In genomic region chr3:147616998-147617619, GRCh38 we compare ENCODE assay signal across 9 cellular contexts.
DNase-seq lines count a peak whose midpoint lies in the region; ATAC-seq and TF ChIP-seq lines count a peak whose summit lies in the region.
"Had no signal": no experiment of that assay in that cellular context is flagged by ENCODE, and none has a peak within 500 bp of the region (broad histone marks: within the 10 kb centered on the region; RNA-seq: fewer than 3 reads in every experiment).

No MANE protein-coding gene starts in this region.

- peak; percentile 79 for TF ChIP-seq CTCF in C4-2B (conservative IDR thresholded peaks at IDR 0.05)

- no peaks in the 10 kb centered on the region for H3K4me1 Mint-ChIP-seq in stimulated activated naive B cell treated with anti-CD40 and anti-IgM and Interleukin-4, amounts not matched to agents 10 μg/mL and 1 μg/mL and 100 μg/mL, for 72 hours

- H3K4me3 Mint-ChIP-seq in stimulated activated naive B cell treated with anti-CD40 and anti-IgM and Interleukin-4, amounts not matched to agents 10 μg/mL and 1 μg/mL and 100 μg/mL, for 72 hours = no peak overlapping the region
- H3K4me3 Mint-ChIP-seq: T-helper 1 cell treated with Interleukin-12 subunit alpha and Interleukin-12 subunit beta and Interleukin-4 antibody, amounts not matched to agents 30 μg/mL and 1 μg/mL, for 36 hours had no signal

- H3K27me3 Mint-ChIP-seq in stimulated activated naive B cell treated with anti-CD40 and anti-IgM and Interleukin-4, amounts not matched to agents 10 μg/mL and 1 μg/mL and 100 μg/mL, for 72 hours = no peaks in the 10 kb centered on the region

- ATAC-seq in HG02938 (IDR thresholded peaks at IDR 0.05; ENCODE audit: unreplicated experiment) (no peak), GM21390 (IDR thresholded peaks at IDR 0.05; ENCODE audit: unreplicated experiment) (no peak)
- ATAC-seq in stimulated activated naive B cell treated with anti-CD40 and anti-IgM and Interleukin-4, amounts not matched to agents 10 μg/mL and 1 μg/mL and 100 μg/mL, for 72 hours (replicated peaks) = no peak

- DNase-seq in HT-29 (ENCODE audit: low spot score) (peak; percentile 48), SK-N-DZ (ENCODE audit: low spot score) (peak; percentile 16), inferior parietal cortex (ENCODE audit: extremely low spot score) (peak; percentile 34), putamen (ENCODE audit: low spot score) (no peak)
- no peak for DNase-seq in stimulated activated naive B cell treated with anti-CD40 and anti-IgM and Interleukin-4, amounts not matched to agents 10 μg/mL and 1 μg/mL and 100 μg/mL, for 72 hours

- no peaks in the 10 kb centered on the region for H3K9me3 Mint-ChIP-seq in stimulated activated naive B cell treated with anti-CD40 and anti-IgM and Interleukin-4, amounts not matched to agents 10 μg/mL and 1 μg/mL and 100 μg/mL, for 72 hours
- H3K9me3 Mint-ChIP-seq: T-helper 1 cell treated with Interleukin-12 subunit alpha and Interleukin-12 subunit beta and Interleukin-4 antibody, amounts not matched to agents 30 μg/mL and 1 μg/mL, for 36 hours had no signal

- no peak overlapping the region for H3K27ac ChIP-seq in C4-2B

- no peak overlapping the region for H3K27ac Mint-ChIP-seq in stimulated activated naive B cell treated with anti-CD40 and anti-IgM and Interleukin-4, amounts not matched to agents 10 μg/mL and 1 μg/mL and 100 μg/mL, for 72 hours
- H3K27ac Mint-ChIP-seq: T-helper 1 cell treated with Interleukin-12 subunit alpha and Interleukin-12 subunit beta and Interleukin-4 antibody, amounts not matched to agents 30 μg/mL and 1 μg/mL, for 36 hours had no signal

- H3K36me3 Mint-ChIP-seq in stimulated activated naive B cell treated with anti-CD40 and anti-IgM and Interleukin-4, amounts not matched to agents 10 μg/mL and 1 μg/mL and 100 μg/mL, for 72 hours = no peaks in the 10 kb centered on the region

Comparison
In these comparisons a context has a peak if more than half of its experiments do, and no peak if none do; other contexts are left out.
1. DNase-seq: peak in HT-29 (single experiment), SK-N-DZ (single experiment) and inferior parietal cortex (single experiment); none in stimulated activated naive B cell treated with anti-CD40 and anti-IgM and Interleukin-4, amounts not matched to agents 10 μg/mL and 1 μg/mL and 100 μg/mL, for 72 hours (single experiment) and putamen (single experiment).